Comparison of ENCODE assay signal across 1 cellular context in genomic region chr5:143021595-143021994, GRCh38.
TF ChIP-seq lines count a peak whose summit lies in the region.

No MANE protein-coding gene starts in this region.

TF ChIP-seq in SK-N-SH, 30 proteins besides CTCF, POLR2A, EP300 and RAD21 (continued from another document):
- no peak for TF ChIP-seq IRF3 (IDR thresholded peaks at IDR 0.05; ENCODE audit: low read depth, low read length)
- TF ChIP-seq, protein P1, sequence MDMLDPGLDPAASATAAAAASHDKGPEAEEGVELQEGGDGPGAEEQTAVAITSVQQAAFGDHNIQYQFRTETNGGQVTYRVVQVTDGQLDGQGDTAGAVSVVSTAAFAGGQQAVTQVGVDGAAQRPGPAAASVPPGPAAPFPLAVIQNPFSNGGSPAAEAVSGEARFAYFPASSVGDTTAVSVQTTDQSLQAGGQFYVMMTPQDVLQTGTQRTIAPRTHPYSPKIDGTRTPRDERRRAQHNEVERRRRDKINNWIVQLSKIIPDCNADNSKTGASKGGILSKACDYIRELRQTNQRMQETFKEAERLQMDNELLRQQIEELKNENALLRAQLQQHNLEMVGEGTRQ (IDR thresholded peaks at IDR 0.05; ENCODE audit: borderline replicate concordance, low read depth, low read length) = no peak
- TF ChIP-seq POLR2AphosphoS5 (IDR thresholded peaks at IDR 0.05; ENCODE audit: low read depth, low read length) = no peak
- TF ChIP-seq NRF1 (IDR thresholded peaks at IDR 0.05; ENCODE audit: low read depth, low read length) = no peak
TF ChIP-seq in SK-N-SH: peak in this region for 0.
